36 cellular contexts compared by ENCODE assay signal in the genomic region with DNA sequence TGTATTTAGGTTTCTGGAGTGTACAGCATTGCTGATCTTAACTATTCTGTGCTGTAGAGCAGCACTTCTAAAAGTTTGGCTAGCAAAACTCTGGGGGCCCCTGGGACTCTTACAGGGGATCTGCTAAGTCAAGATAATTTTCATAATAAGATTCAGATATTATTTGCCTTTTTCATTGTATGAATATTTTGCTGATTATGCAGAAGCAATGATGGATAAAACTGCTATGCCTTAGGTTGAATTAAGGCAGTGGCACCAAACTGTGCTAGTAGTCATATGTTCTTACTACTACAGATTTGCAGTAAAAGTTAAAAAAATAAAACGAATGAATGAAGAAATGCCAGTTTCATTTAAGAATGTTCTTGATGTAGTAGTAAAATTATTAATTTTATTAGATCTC.
"Had no signal": no experiment of that assay in that cellular context is flagged by ENCODE, and none has a peak within 500 bp of the region (broad histone marks: within the 10 kb centered on the region; RNA-seq: fewer than 3 reads in every experiment).

No MANE protein-coding gene starts in this region.

- H3K4me1 ChIP-seq: adrenal gland, body of pancreas, breast epithelium had no signal

- H3K27me3 Mint-ChIP-seq: activated B cell treated with CpG ODN at 0.5 μM for 24 hours; activated CD4-positive, alpha-beta memory T cell treated with anti-CD3 and anti-CD28 coated beads, Interleukin-2, amount 10 ng/mL, durations not matched to agents 7 days and 5 days; activated CD4-positive, alpha-beta T cell treated with anti-CD3 and anti-CD28 coated beads for 36 hours; activated CD4-positive, alpha-beta T cell treated with anti-CD3 and anti-CD28 coated beads, Interleukin-2, amount 10 ng/mL, durations not matched to agents 7 days and 5 days; activated CD8-positive, alpha-beta memory T cell treated with anti-CD3 and anti-CD28 coated beads, Interleukin-2, amount 10 ng/mL, durations not matched to agents 7 days and 5 days; activated naive CD8-positive, alpha-beta T cell treated with anti-CD3 and anti-CD28 coated beads for 36 hours; activated T-helper 17 cell treated with anti-CD3 and anti-CD28 coated beads, Interleukin-2, amount 50 U/mL, for 72 hours had no signal

- H3K4me1 Mint-ChIP-seq: activated B cell treated with CpG ODN at 0.5 μM for 24 hours; activated CD4-positive, alpha-beta memory T cell treated with anti-CD3 and anti-CD28 coated beads, Interleukin-2, amount 10 ng/mL, durations not matched to agents 7 days and 5 days; activated CD4-positive, alpha-beta T cell treated with anti-CD3 and anti-CD28 coated beads for 36 hours; activated CD4-positive, alpha-beta T cell treated with anti-CD3 and anti-CD28 coated beads, Interleukin-2, amount 10 ng/mL, durations not matched to agents 7 days and 5 days; activated CD8-positive, alpha-beta memory T cell treated with anti-CD3 and anti-CD28 coated beads, Interleukin-2, amount 10 ng/mL, durations not matched to agents 7 days and 5 days; activated naive CD8-positive, alpha-beta T cell treated with anti-CD3 and anti-CD28 coated beads for 36 hours; activated T-helper 17 cell treated with anti-CD3 and anti-CD28 coated beads, Interleukin-2, amount 50 U/mL, for 72 hours had no signal

- H3K36me3 Mint-ChIP-seq: activated CD8-positive, alpha-beta memory T cell treated with anti-CD3 and anti-CD28 coated beads, Interleukin-2, amount 10 ng/mL, durations not matched to agents 7 days and 5 days; activated naive CD8-positive, alpha-beta T cell treated with anti-CD3 and anti-CD28 coated beads for 36 hours had no signal

- H3K27ac ChIP-seq: adrenal gland, body of pancreas, brain microvascular endothelial cell, breast epithelium, VCaP had no signal

- H3K27me3 ChIP-seq: adrenal gland, body of pancreas, brain microvascular endothelial cell, breast epithelium had no signal

- FAIRE-seq: astrocyte, TTC549 had no signal

- H3K36me3 ChIP-seq: adrenal gland, brain microvascular endothelial cell, breast epithelium had no signal

- H3K4me3 Mint-ChIP-seq: activated B cell treated with CpG ODN at 0.5 μM for 24 hours; activated CD4-positive, alpha-beta memory T cell treated with anti-CD3 and anti-CD28 coated beads, Interleukin-2, amount 10 ng/mL, durations not matched to agents 7 days and 5 days; activated CD4-positive, alpha-beta T cell treated with anti-CD3 and anti-CD28 coated beads for 36 hours; activated CD4-positive, alpha-beta T cell treated with anti-CD3 and anti-CD28 coated beads, Interleukin-2, amount 10 ng/mL, durations not matched to agents 7 days and 5 days; activated CD8-positive, alpha-beta memory T cell treated with anti-CD3 and anti-CD28 coated beads, Interleukin-2, amount 10 ng/mL, durations not matched to agents 7 days and 5 days; activated CD8-positive, alpha-beta T cell treated with anti-CD3 and anti-CD28 coated beads, Interleukin-2, amount 10 ng/mL, durations not matched to agents 7 days and 5 days; activated naive CD4-positive, alpha-beta T cell treated with anti-CD3 and anti-CD28 coated beads for 36 hours; activated naive CD8-positive, alpha-beta T cell treated with anti-CD3 and anti-CD28 coated beads for 36 hours; activated T-cell treated with anti-CD3 and anti-CD28 coated beads, Interleukin-2, amount 50 U/mL, for 4 hours; activated T-cell treated with anti-CD3 and anti-CD28 coated beads, Interleukin-2, amount 50 U/mL, for 72 hours; activated T-helper 1 cell treated with anti-CD3 and anti-CD28 coated beads, Interleukin-12 subunit alpha, Interleukin-12 subunit beta, Interleukin-2, Interleukin-4 antibody, amounts not matched to agents 30 ng/mL and 10 ng/mL and 1 ng/mL, durations not matched to agents 14 hours and 24 hours and 36 hours; activated T-helper 17 cell treated with anti-CD3 and anti-CD28 coated beads, Interleukin-2, amount 50 U/mL, for 72 hours; T-helper 1 cell treated with Interleukin-12 subunit alpha and Interleukin-12 subunit beta and Interleukin-4 antibody, amounts not matched to agents 30 μg/mL and 1 μg/mL, for 36 hours; T-helper 2 cell treated with Interferon-gamma antibody and Interleukin-4, amounts not matched to agents 5 μg/mL and 100 μg/mL, for 36 hours had no signal

- DNase-seq: activated B cell treated with CpG ODN at 0.5 μM for 24 hours; activated CD4-positive, alpha-beta memory T cell treated with anti-CD3 and anti-CD28 coated beads, Interleukin-2, amount 10 ng/mL, durations not matched to agents 7 days and 5 days; activated CD4-positive, alpha-beta T cell treated with anti-CD3 and anti-CD28 coated beads for 36 hours; activated CD4-positive, alpha-beta T cell treated with anti-CD3 and anti-CD28 coated beads for 48 hours; activated CD4-positive, alpha-beta T cell treated with anti-CD3 and anti-CD28 coated beads, Interleukin-2, amount 10 ng/mL, durations not matched to agents 7 days and 5 days; activated CD4-positive, alpha-beta T cell treated with anti-CD3 and anti-CD28 coated beads, Interleukin-2, amount 50 U/mL, for 48 hours; activated CD4-positive, CD25-positive, alpha-beta regulatory T cell treated with anti-CD3 and anti-CD28 coated beads, Interleukin-2, amount 50 U/mL, for 72 hours; activated CD8-positive, alpha-beta memory T cell treated with anti-CD3 and anti-CD28 coated beads for 24 hours; activated CD8-positive, alpha-beta memory T cell treated with anti-CD3 and anti-CD28 coated beads, Interleukin-2, amount 10 ng/mL, durations not matched to agents 7 days and 5 days; activated CD8-positive, alpha-beta memory T cell treated with anti-CD3 and anti-CD28 coated beads, Interleukin-2, amount 50 U/mL, for 48 hours; activated CD8-positive, alpha-beta T cell treated with anti-CD3 and anti-CD28 coated beads, Interleukin-2, amount 10 ng/mL, durations not matched to agents 7 days and 5 days; activated effector memory CD4-positive, alpha-beta T cell treated with anti-CD3 and anti-CD28 coated beads, Interleukin-2, amount 50 U/mL, for 16 hours; activated gamma-delta T cell treated with Interleukin-2 at 50 U/mL for 16 hours; activated naive CD4-positive, alpha-beta T cell; activated naive CD4-positive, alpha-beta T cell treated with anti-CD3 and anti-CD28 coated beads for 36 hours; activated naive CD4-positive, alpha-beta T cell treated with anti-CD3 and anti-CD28 coated beads, Interleukin-2, amount 50 U/mL, for 16 hours; activated naive CD8-positive, alpha-beta T cell treated with anti-CD3 and anti-CD28 coated beads for 36 hours; activated T-cell treated with anti-CD3 and anti-CD28 coated beads, Interleukin-2, amount 50 U/mL, for 4 hours; activated T-cell treated with anti-CD3 and anti-CD28 coated beads, Interleukin-2, amount 50 U/mL, for 72 hours; adrenal gland; amniotic stem cell; aorta; body of pancreas; brain microvascular endothelial cell; central memory CD4-positive, alpha-beta T cell; T-helper 2 cell; T-helper 9 cell had no signal

- H3K9me3 ChIP-seq: adrenal gland, body of pancreas, breast epithelium had no signal

- ATAC-seq: activated CD4-positive, alpha-beta T cell treated with anti-CD3 and anti-CD28 coated beads for 36 hours; activated CD8-positive, alpha-beta memory T cell treated with anti-CD3 and anti-CD28 coated beads, Interleukin-2, amount 10 ng/mL, durations not matched to agents 7 days and 5 days; activated CD8-positive, alpha-beta T cell treated with anti-CD3 and anti-CD28 coated beads, Interleukin-2, amount 10 ng/mL, durations not matched to agents 7 days and 5 days; activated naive CD4-positive, alpha-beta T cell treated with anti-CD3 and anti-CD28 coated beads, Interleukin-2, amount 50 U/mL, for 72 hours; activated T-cell treated with anti-CD3 and anti-CD28 coated beads, Interleukin-2, amount 50 U/mL, for 4 hours; activated T-cell treated with anti-CD3 and anti-CD28 coated beads, Interleukin-2, amount 50 U/mL, for 72 hours; activated T-helper 17 cell treated with anti-CD3 and anti-CD28 coated beads, Interleukin-2, amount 50 U/mL, for 72 hours; body of pancreas had no signal

- H3K4me3 ChIP-seq: adrenal gland, body of pancreas, breast epithelium had no signal

- H3K27ac Mint-ChIP-seq: activated B cell treated with CpG ODN at 0.5 μM for 24 hours; activated CD4-positive, alpha-beta memory T cell treated with anti-CD3 and anti-CD28 coated beads, Interleukin-2, amount 10 ng/mL, durations not matched to agents 7 days and 5 days; activated CD4-positive, alpha-beta T cell treated with anti-CD3 and anti-CD28 coated beads for 36 hours; activated CD4-positive, alpha-beta T cell treated with anti-CD3 and anti-CD28 coated beads, Interleukin-2, amount 10 ng/mL, durations not matched to agents 7 days and 5 days; activated CD8-positive, alpha-beta memory T cell treated with anti-CD3 and anti-CD28 coated beads, Interleukin-2, amount 10 ng/mL, durations not matched to agents 7 days and 5 days; activated CD8-positive, alpha-beta T cell treated with anti-CD3 and anti-CD28 coated beads, Interleukin-2, amount 10 ng/mL, durations not matched to agents 7 days and 5 days; activated naive CD4-positive, alpha-beta T cell treated with anti-CD3 and anti-CD28 coated beads for 36 hours; activated naive CD4-positive, alpha-beta T cell treated with anti-CD3 and anti-CD28 coated beads, Interleukin-2, amount 50 U/mL, for 72 hours; activated naive CD8-positive, alpha-beta T cell treated with anti-CD3 and anti-CD28 coated beads for 36 hours; activated T-cell treated with anti-CD3 and anti-CD28 coated beads, Interleukin-2, amount 50 U/mL, for 72 hours; activated T-helper 1 cell treated with anti-CD3 and anti-CD28 coated beads, Interleukin-12 subunit alpha, Interleukin-12 subunit beta, Interleukin-2, Interleukin-4 antibody, amounts not matched to agents 30 ng/mL and 10 ng/mL and 1 ng/mL, durations not matched to agents 14 hours and 24 hours and 36 hours; activated T-helper 17 cell treated with anti-CD3 and anti-CD28 coated beads, Interleukin-2, amount 50 U/mL, for 72 hours; T-helper 1 cell treated with Interleukin-12 subunit alpha and Interleukin-12 subunit beta and Interleukin-4 antibody, amounts not matched to agents 30 μg/mL and 1 μg/mL, for 36 hours; T-helper 2 cell treated with Interferon-gamma antibody and Interleukin-4, amounts not matched to agents 5 μg/mL and 100 μg/mL, for 36 hours had no signal
